In genomic region chr10:82796510-82796909, GRCh38 we compare ENCODE assay signal across 9 cellular contexts.
DNase-seq lines count a peak whose midpoint lies in the region; ATAC-seq, FAIRE-seq and TF ChIP-seq lines count a peak whose summit lies in the region.
"Had no signal": no experiment of that assay in that cellular context is flagged by ENCODE, and none has a peak within 500 bp of the region (broad histone marks: within the 10 kb centered on the region; RNA-seq: fewer than 3 reads in every experiment).

No MANE protein-coding gene starts in this region.

- TF ChIP-seq POLR2A in HepG2 (IDR thresholded peaks at IDR 0.05; ENCODE audit: insufficient read depth in 1 of 2, low read depth in 2 of 2, low read length in 2 of 2), result no peak

- no peaks in the 10 kb centered on the region for H3K9me3 ChIP-seq in liver (ENCODE audit: control insufficient read depth in 4 of 4, low read length in 3 of 4)
- H3K9me3 ChIP-seq in HepG2 (ENCODE audit: low read length), result peaks cover 7% of the 10 kb centered on the region
- no peaks in the 10 kb centered on the region for H3K9me3 ChIP-seq in PC-3 (ENCODE audit: low read length)
- no peaks in the 10 kb centered on the region for H3K9me3 ChIP-seq in upper lobe of right lung

- DNase-seq in HepG2 (ENCODE audit: low spot score) (no peak), PC-3 (no peak), epithelial cell of esophagus (ENCODE audit: low read depth) (no peak), upper lobe of right lung (no peak)
- DNase-seq in activated CD8-positive, alpha-beta memory T cell treated with anti-CD3 and anti-CD28 coated beads, Interleukin-2, amount 50 U/mL, for 48 hours, result no peak

- H3K27ac ChIP-seq in liver (ENCODE audit: low read depth in 1 of 2, low read length in 2 of 2) (no peak overlapping the region), HepG2 (ENCODE audit: extremely low read length, insufficient read depth, low read length) (no peak overlapping the region), PC-3 (ENCODE audit: low read length) (no peak overlapping the region), upper lobe of right lung (no peak overlapping the region)

- H3K9me2 ChIP-seq in PC-3 (replicated peaks; ENCODE audit: low read length), result no peaks in the 10 kb centered on the region

- no peaks in the 10 kb centered on the region for H3F3A ChIP-seq in PC-3 (ENCODE audit: low read length, unreplicated experiment)

- H3K9ac ChIP-seq in liver (ENCODE audit: low read depth in 1 of 2, low read length in 2 of 2) (no peak overlapping the region), HepG2 (ENCODE audit: insufficient read depth, low read depth, low read length) (no peak overlapping the region), PC-3 (ENCODE audit: low read length) (no peak overlapping the region)

- no peaks in the 10 kb centered on the region for H3K4me1 ChIP-seq in liver (ENCODE audit: control insufficient read depth in 4 of 4, insufficient read depth in 4 of 4, low read length in 3 of 4)
- H3K4me1 ChIP-seq in HepG2 (ENCODE audit: insufficient read depth, low read length), result no peaks in the 10 kb centered on the region
- H3K4me1 ChIP-seq in PC-3 (ENCODE audit: insufficient read depth, low read length), result no peaks in the 10 kb centered on the region
- H3K4me1 ChIP-seq in upper lobe of right lung, result no peaks in the 10 kb centered on the region

- no peaks in the 10 kb centered on the region for H3K27me3 ChIP-seq in liver (ENCODE audit: control insufficient read depth in 4 of 4, insufficient read depth in 4 of 4, low read length in 3 of 4)
- H3K27me3 ChIP-seq in HepG2 (ENCODE audit: control insufficient read depth in 1 of 2, insufficient read depth in 2 of 2, low read length in 2 of 2), result no peaks in the 10 kb centered on the region
- no peaks in the 10 kb centered on the region for H3K27me3 ChIP-seq in PC-3 (ENCODE audit: low read length)
- H3K27me3 ChIP-seq in upper lobe of right lung, result no peaks in the 10 kb centered on the region

- CTCF ChIA-PET in HepG2 (lab: Yijun Ruan, JAX; ENCODE audit: low intra/inter-chr PET ratio, low total read pairs) (interaction anchor here (1.0 kb wide), 1 partner anchor 1074 kb away, joined by 3 read pairs; no protein-coding TSS in a partner anchor), PC-3 (lab: Charles Lee) (no interaction called here)

- peak; percentile 31 for TF ChIP-seq CTCF in liver (IDR thresholded peaks at IDR 0.05; ENCODE audit: low read depth, low read length, missing input control)
- TF ChIP-seq CTCF in HepG2 (CRISPR knock-in tag; IDR thresholded peaks at IDR 0.05), result no peak
- peak; percentile 43; the same call in 1 of the 2 replicates for TF ChIP-seq CTCF in PC-3 (conservative IDR thresholded peaks at IDR 0.05; ENCODE audit: low read depth, low read length)
- peak; percentile 32 for TF ChIP-seq CTCF in epithelial cell of esophagus (IDR thresholded peaks at IDR 0.05; ENCODE audit: insufficient read depth, low read depth, low read length, missing control alignments)
- peak; percentile 33 for TF ChIP-seq CTCF in upper lobe of right lung (IDR thresholded peaks at IDR 0.05)

- no peaks in the 10 kb centered on the region for H3K36me3 ChIP-seq in liver (ENCODE audit: control insufficient read depth in 4 of 4, insufficient read depth in 3 of 4, low read depth in 1 of 4, low read length in 3 of 4)
- H3K36me3 ChIP-seq in HepG2 (replicated peaks in 1 of 2; ENCODE audit: control insufficient read depth in 1 of 2, insufficient read depth in 2 of 2, low read length in 2 of 2), result no peaks in the 10 kb centered on the region
- H3K36me3 ChIP-seq in PC-3 (ENCODE audit: low read depth, low read length), result no peaks in the 10 kb centered on the region
- H3K36me3 ChIP-seq in upper lobe of right lung, result no peaks in the 10 kb centered on the region

- FAIRE-seq in HepG2 (lab: Jason Lieb, UNC), result no peak

- H2AFZ ChIP-seq in HepG2 (ENCODE audit: low read length), result no peak overlapping the region
- no peak overlapping the region for H2AFZ ChIP-seq in PC-3 (ENCODE audit: low read length)

- no peaks in the 10 kb centered on the region for H3K79me2 ChIP-seq in HepG2 (ENCODE audit: insufficient read depth, low read length)
- H3K79me2 ChIP-seq in PC-3 (ENCODE audit: low read length), result no peaks in the 10 kb centered on the region

- BruUV-seq in HepG2 (replicated peaks; lab: Mats Ljungman, UMichigan) (no TSS peak), PC-3 (replicated peaks; lab: Mats Ljungman, UMichigan) (no TSS peak)

- ATAC-seq in HepG2 (no peak), PC-3 (no peak), upper lobe of right lung (no peak), GM19467 (IDR thresholded peaks at IDR 0.05; ENCODE audit: unreplicated experiment) (no peak), GM19395 (IDR thresholded peaks at IDR 0.05; ENCODE audit: unreplicated experiment) (no peak)
- ATAC-seq: natural killer cell treated with Interleukin-12 subunit alpha and Interleukin-12 subunit beta and Interleukin-15 and Interleukin-18, amount 100 ng/mL, for 72 hours had no signal

- in situ Hi-C loops in HepG2 (cut with HindIII; ENCODE audit: extremely low pct_ligation_motif_present, low pct_unique_long_range_greater_than_20kb), result no loop called here

- intact Hi-C loops in HepG2 (cut with micrococcal nuclease; ENCODE audit: unreplicated experiment) (loop anchor here (2.0 kb wide), 1 partner anchor 172 kb away; no protein-coding TSS in a partner anchor), PC-3 (cut with micrococcal nuclease) (no loop called here), upper lobe of right lung (cut with DNase I) (no loop called here)

- POLR2A ChIA-PET in HepG2 (lab: Yijun Ruan, JAX) (no interaction called here), PC-3 (lab: Charles Lee; ENCODE audit: unreplicated experiment) (no interaction called here)

- H4K20me1 ChIP-seq in HepG2 (ENCODE audit: insufficient read depth, low read length) (no peaks in the 10 kb centered on the region), PC-3 (ENCODE audit: low read length) (no peaks in the 10 kb centered on the region)

- H3K4me3 ChIP-seq in liver (ENCODE audit: low read depth in 1 of 3, low read length in 3 of 3) (no peak overlapping the region), HepG2 (replicated peaks in 1 of 3; ENCODE audit: insufficient read depth in 1 of 3, low read depth in 2 of 3, low read length in 3 of 3) (no peak overlapping the region), PC-3 (ENCODE audit: low read length) (no peak overlapping the region), epithelial cell of esophagus (ENCODE audit: low read length) (no peak overlapping the region), upper lobe of right lung (no peak overlapping the region)

- no peak for TF ChIP-seq EP300 in HepG2 (IDR thresholded peaks at IDR 0.05; ENCODE audit: low read depth in 2 of 2, low read length in 2 of 2)
- TF ChIP-seq EP300 in HepG2 (CRISPR knock-in tag; IDR thresholded peaks at IDR 0.05; ENCODE audit: borderline replicate concordance), result no peak

- peak; percentile 60 to 69 for TF ChIP-seq RAD21 in liver (IDR thresholded peaks at IDR 0.05)
- TF ChIP-seq RAD21 in HepG2 (CRISPR knock-in tag; IDR thresholded peaks at IDR 0.05), result no peak

- H3K4me2 ChIP-seq in HepG2 (ENCODE audit: low read depth, low read length) (no peak overlapping the region), PC-3 (ENCODE audit: low read length) (no peak overlapping the region)

TF ChIP-seq in liver, 16 proteins besides CTCF, POLR2A, EP300 and RAD21 (continues in another document):
- TF ChIP-seq HNF4A (conservative IDR thresholded peaks at IDR 0.05) (no peak), JUND (IDR thresholded peaks at IDR 0.05) (no peak), HNF4G (IDR thresholded peaks at IDR 0.05) (no peak), ZBTB33 (IDR thresholded peaks at IDR 0.05) (no peak)

TF ChIP-seq in HepG2, 621 proteins besides CTCF, POLR2A, EP300 and RAD21:
- TF ChIP-seq ZNF616 (CRISPR knock-in tag; IDR thresholded peaks at IDR 0.05; ENCODE audit: low read depth) (no peak), RARA (CRISPR knock-in tag; IDR thresholded peaks at IDR 0.05) (no peak)
